In genomic region chr17:39144414-39144813, GRCh38 we compare ENCODE assay signal across 9 cellular contexts. TPM values are rescaled to one million over a fixed set of nuclear protein-coding genes. Genes with fewer than 3 reads are reported as not detected.
DNase-seq lines count a peak whose midpoint lies in the region; ATAC-seq and TF ChIP-seq lines count a peak whose summit lies in the region.
"Had no signal": no experiment of that assay in that cellular context is flagged by ENCODE, and none has a peak within 500 bp of the region (broad histone marks: within the 10 kb centered on the region; RNA-seq: fewer than 3 reads in every experiment).

No MANE protein-coding gene starts in this region.

- TF ChIP-seq CTCF in dorsolateral prefrontal cortex (IDR thresholded peaks at IDR 0.05 in 54 of 56, conservative IDR thresholded peaks at IDR 0.05 in 2 of 56; ENCODE audit: low read depth in 1 of 56, partially characterized antibody in 56 of 56) (no peak), SK-N-SH (IDR thresholded peaks at IDR 0.05) (no peak)
- TF ChIP-seq CTCF in CD4-positive, alpha-beta T cell (IDR thresholded peaks at IDR 0.05) = no peak

- no peak for TF ChIP-seq RAD21 in SK-N-SH (IDR thresholded peaks at IDR 0.05; ENCODE audit: low read length)

- H3F3A ChIP-seq in SK-N-SH (replicated peaks; ENCODE audit: insufficient read depth) = no peaks in the 10 kb centered on the region

- ATAC-seq in CD4-positive, alpha-beta T cell (ENCODE audit: poor library complexity) = no peak

- 87% methylated on average over 9 of the region's 9 CpGs for WGBS in SK-N-SH (ENCODE audit: low lambda C conversion rate)

- H3K27me3 Mint-ChIP-seq in CD4-positive, alpha-beta T cell = no peaks in the 10 kb centered on the region

- H3K4me3 Mint-ChIP-seq in CD4-positive, alpha-beta T cell = no peak overlapping the region

- H2AFZ ChIP-seq in SK-N-SH (ENCODE audit: low read depth) = no peak overlapping the region

- no peak for TF ChIP-seq EP300 in SK-N-SH (IDR thresholded peaks at IDR 0.05; ENCODE audit: borderline replicate concordance in 1 of 2, low read depth in 1 of 2, low read length in 1 of 2)

- no peaks in the 10 kb centered on the region for H4K20me1 ChIP-seq in SK-N-SH (ENCODE audit: insufficient read depth)

- DNase-seq in COR-L47 (lab: John Stamatoyannopoulos, UW) = peak; percentile 50
- DNase-seq in NCI-H2171 (lab: John Stamatoyannopoulos, UW) = peak; percentile 41
- DNase-seq in dorsolateral prefrontal cortex = peak in 8 of 10 donors; percentile 39 to 91 (median 64)
- peak; percentile 28 for DNase-seq in non-pigmented ciliary epithelial cell (ENCODE audit: low read depth)
- DNase-seq in effector CD4-positive, alpha-beta T cell = no peak
- no peak for DNase-seq in LoVo (ENCODE audit: low spot score)
- no peak for DNase-seq in SK-N-SH
- no peak for DNase-seq in CD4-positive, alpha-beta T cell

- H3K9me2 ChIP-seq in SK-N-SH = no peaks in the 10 kb centered on the region

- H3K4me1 ChIP-seq in SK-N-SH (ENCODE audit: control insufficient read depth in 1 of 2, insufficient read depth in 2 of 2, low read depth in 1 of 2, low read length in 1 of 2) = peaks cover 0 to 19% of the 10 kb centered on the region in 2 experiments; a peak in 1 of 4 replicates

- no peak overlapping the region for H3K27ac Mint-ChIP-seq in CD4-positive, alpha-beta T cell

- no peaks in the 10 kb centered on the region for H3K79me2 ChIP-seq in SK-N-SH (ENCODE audit: insufficient read depth)

- no peaks in the 10 kb centered on the region for H3K36me3 ChIP-seq in SK-N-SH (replicated peaks in 1 of 2; ENCODE audit: control insufficient read depth in 1 of 2, insufficient read depth in 2 of 2, low read length in 1 of 2)
- H3K36me3 ChIP-seq: cardiac muscle cell had no signal

- H3K9me3 Mint-ChIP-seq in CD4-positive, alpha-beta T cell = no peaks in the 10 kb centered on the region

- CTCF ChIA-PET in SK-N-SH (lab: Yijun Ruan, JAX) = interaction anchor here (0.9 to 4.3 kb wide), 5 partner anchors 9 to 161 kb away, joined by 3 to 29 read pairs (median 4); partner anchors contain the start of gene RPL19
- CTCF ChIA-PET in CD4-positive, alpha-beta T cell (lab: Charles Lee) = interaction anchor here (1.0 kb wide), 1 partner anchor 8 kb away, joined by 4 read pairs; no protein-coding TSS in a partner anchor

- H3K9ac ChIP-seq in SK-N-SH = no peak overlapping the region

- H3K4me3 ChIP-seq in dorsolateral prefrontal cortex = no peak overlapping the region
- no peak overlapping the region for H3K4me3 ChIP-seq in SK-N-SH (ENCODE audit: low read depth in 2 of 2, low read length in 1 of 2)
- H3K4me3 ChIP-seq: cardiac muscle cell had no signal

- H3K9me3 ChIP-seq in SK-N-SH = no peaks in the 10 kb centered on the region
- no peaks in the 10 kb centered on the region for H3K9me3 ChIP-seq in CD4-positive, alpha-beta T cell (ENCODE audit: control insufficient read depth, low read length)

- POLR2A ChIA-PET in SK-N-SH (lab: Yijun Ruan, JAX) = interaction anchor here (0.6 kb wide), 1 partner anchor 55 kb away, joined by 3 read pairs; the partner anchor contains the start of gene RPL19
- POLR2A ChIA-PET in CD4-positive, alpha-beta T cell (lab: Charles Lee) = interaction anchor here (1.7 kb wide), 1 partner anchor 9 kb away, joined by 9 read pairs; no protein-coding TSS in a partner anchor

- no peaks in the 10 kb centered on the region for H3K27me3 ChIP-seq in dorsolateral prefrontal cortex
- H3K27me3 ChIP-seq in SK-N-SH (ENCODE audit: insufficient read depth) = no peaks in the 10 kb centered on the region
- H3K27me3 ChIP-seq in CD4-positive, alpha-beta T cell (ENCODE audit: control insufficient read depth, insufficient read depth, low read length) = no peaks in the 10 kb centered on the region

- intact Hi-C loops in dorsolateral prefrontal cortex (cut with DNase I) = no loop called here
- intact Hi-C loops in CD4-positive, alpha-beta T cell (cut with DNase I, micrococcal nuclease) = no loop called here

- no peak overlapping the region for H3K4me2 ChIP-seq in SK-N-SH

- H3K36me3 Mint-ChIP-seq in CD4-positive, alpha-beta T cell (ENCODE audit: low read depth) = peaks cover 6% of the 10 kb centered on the region

- H3K27ac ChIP-seq in dorsolateral prefrontal cortex (peak overlapping the region in 8 of 59 donors; percentile 18 to 59 (median 30)), SK-N-SH (ENCODE audit: low read depth in 2 of 2, low read length in 1 of 2) (no peak overlapping the region)
- no peak overlapping the region for H3K27ac ChIP-seq in CD4-positive, alpha-beta T cell (ENCODE audit: low read depth, low read length)
- H3K27ac ChIP-seq: cardiac muscle cell had no signal

- H3K4me1 Mint-ChIP-seq in CD4-positive, alpha-beta T cell (ENCODE audit: low read depth) = peaks cover 21% of the 10 kb centered on the region

TF ChIP-seq in SK-N-SH, 30 proteins besides CTCF, POLR2A, EP300 and RAD21:
- TF ChIP-seq MEF2A (IDR thresholded peaks at IDR 0.05; ENCODE audit: borderline replicate concordance, low read depth) (no peak), FOXM1 (IDR thresholded peaks at IDR 0.05; ENCODE audit: low read depth) (no peak), USF2 (IDR thresholded peaks at IDR 0.05; ENCODE audit: borderline replicate concordance, low read depth, low read length) (no peak), NRF1 (IDR thresholded peaks at IDR 0.05; ENCODE audit: low read depth, low read length) (no peak)
- TF ChIP-seq, protein P1, sequence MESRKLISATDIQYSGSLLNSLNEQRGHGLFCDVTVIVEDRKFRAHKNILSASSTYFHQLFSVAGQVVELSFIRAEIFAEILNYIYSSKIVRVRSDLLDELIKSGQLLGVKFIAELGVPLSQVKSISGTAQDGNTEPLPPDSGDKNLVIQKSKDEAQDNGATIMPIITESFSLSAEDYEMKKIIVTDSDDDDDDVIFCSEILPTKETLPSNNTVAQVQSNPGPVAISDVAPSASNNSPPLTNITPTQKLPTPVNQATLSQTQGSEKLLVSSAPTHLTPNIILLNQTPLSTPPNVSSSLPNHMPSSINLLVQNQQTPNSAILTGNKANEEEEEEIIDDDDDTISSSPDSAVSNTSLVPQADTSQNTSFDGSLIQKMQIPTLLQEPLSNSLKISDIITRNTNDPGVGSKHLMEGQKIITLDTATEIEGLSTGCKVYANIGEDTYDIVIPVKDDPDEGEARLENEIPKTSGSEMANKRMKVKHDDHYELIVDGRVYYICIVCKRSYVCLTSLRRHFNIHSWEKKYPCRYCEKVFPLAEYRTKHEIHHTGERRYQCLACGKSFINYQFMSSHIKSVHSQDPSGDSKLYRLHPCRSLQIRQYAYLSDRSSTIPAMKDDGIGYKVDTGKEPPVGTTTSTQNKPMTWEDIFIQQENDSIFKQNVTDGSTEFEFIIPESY (IDR thresholded peaks at IDR 0.05; ENCODE audit: borderline replicate concordance, low read depth) = no peak

RNA-seq across cellular contexts. Expression of gene PLXDC1, which starts 7.0 kb away (rescaled TPM):
- total RNA-seq in dorsolateral prefrontal cortex = 10 to 100 TPM; 16.5 to 57.0 (median 33.4) TPM
- polyA plus RNA-seq in SK-N-SH (2012; rRNA removed) = 1.5 and 2.4 TPM in 2 replicates
- 0.46 and 0.90 TPM in 2 replicates for polyA plus RNA-seq in SK-N-SH (2012; cell fraction: cytosol; rRNA removed)
- polyA plus RNA-seq in SK-N-SH (2012; cell fraction: nucleus; rRNA removed) = 5.0 and 9.6 TPM in 2 replicates
- total RNA-seq in CD4-positive, alpha-beta T cell = 10 to 100 TPM; 66.7 to 67.6 TPM

RNA-seq across cellular contexts. Expression of gene ARL5C, which starts 21.5 kb away (rescaled TPM):
- total RNA-seq in dorsolateral prefrontal cortex = 1 to 10 TPM in 37 of 120 experiments, under 1 TPM in 58, not detected in 25; 0.18 to 2.6 (median 0.79) TPM
- not detected in 2 replicates for polyA plus RNA-seq in SK-N-SH (2012; rRNA removed)
- polyA plus RNA-seq in SK-N-SH (2012; cell fraction: cytosol; rRNA removed) = not detected in 2 replicates
- polyA plus RNA-seq in SK-N-SH (2012; cell fraction: nucleus; rRNA removed) = 0.05 TPM in 1 of 2 replicates, not detected in the other
- total RNA-seq in CD4-positive, alpha-beta T cell = not detected
- polyA plus RNA-seq: cardiac muscle cell had no signal

RNA-seq across cellular contexts. Expression of gene CACNB1, which starts 53.1 kb away (rescaled TPM):
- 100 to 1,000 TPM in 63 of 120 experiments, 10 to 100 TPM in 57; 43.6 to 155 (median 101) TPM for total RNA-seq in dorsolateral prefrontal cortex
- 7.2 and 7.4 TPM in 2 replicates for polyA plus RNA-seq in SK-N-SH (2012; rRNA removed)
- 1.9 and 3.2 TPM in 2 replicates for polyA plus RNA-seq in SK-N-SH (2012; cell fraction: cytosol; rRNA removed)
- 41.0 and 52.4 TPM in 2 replicates for polyA plus RNA-seq in SK-N-SH (2012; cell fraction: nucleus; rRNA removed)
- 10 to 100 TPM; 14.9 to 15.5 TPM for total RNA-seq in CD4-positive, alpha-beta T cell

RNA-seq across cellular contexts. Expression of gene RPL19, which starts 55.7 kb away (rescaled TPM):
- total RNA-seq in dorsolateral prefrontal cortex = 100 to 1,000 TPM; 415 to 719 (median 536) TPM
- 2,966 and 3,473 TPM in 2 replicates for polyA plus RNA-seq in SK-N-SH (2012; rRNA removed)
- polyA plus RNA-seq in SK-N-SH (2012; cell fraction: cytosol; rRNA removed) = 3,628 and 3,647 TPM in 2 replicates
- 962 and 1,107 TPM in 2 replicates for polyA plus RNA-seq in SK-N-SH (2012; cell fraction: nucleus; rRNA removed)
- total RNA-seq in CD4-positive, alpha-beta T cell = 1,000 to 10,000 TPM; 3,527 to 3,670 TPM

Comparison
In these comparisons a context has a peak if more than half of its experiments do, and no peak if none do; other contexts are left out.
1. DNase-seq: peak in COR-L47 (single experiment), NCI-H2171 (single experiment), dorsolateral prefrontal cortex (8 of 10) and non-pigmented ciliary epithelial cell (single experiment); none in effector CD4-positive, alpha-beta T cell (single experiment), LoVo (single experiment), SK-N-SH (single experiment) and CD4-positive, alpha-beta T cell (0 of 10).